8 cellular contexts compared by ENCODE assay signal in the genomic region with DNA sequence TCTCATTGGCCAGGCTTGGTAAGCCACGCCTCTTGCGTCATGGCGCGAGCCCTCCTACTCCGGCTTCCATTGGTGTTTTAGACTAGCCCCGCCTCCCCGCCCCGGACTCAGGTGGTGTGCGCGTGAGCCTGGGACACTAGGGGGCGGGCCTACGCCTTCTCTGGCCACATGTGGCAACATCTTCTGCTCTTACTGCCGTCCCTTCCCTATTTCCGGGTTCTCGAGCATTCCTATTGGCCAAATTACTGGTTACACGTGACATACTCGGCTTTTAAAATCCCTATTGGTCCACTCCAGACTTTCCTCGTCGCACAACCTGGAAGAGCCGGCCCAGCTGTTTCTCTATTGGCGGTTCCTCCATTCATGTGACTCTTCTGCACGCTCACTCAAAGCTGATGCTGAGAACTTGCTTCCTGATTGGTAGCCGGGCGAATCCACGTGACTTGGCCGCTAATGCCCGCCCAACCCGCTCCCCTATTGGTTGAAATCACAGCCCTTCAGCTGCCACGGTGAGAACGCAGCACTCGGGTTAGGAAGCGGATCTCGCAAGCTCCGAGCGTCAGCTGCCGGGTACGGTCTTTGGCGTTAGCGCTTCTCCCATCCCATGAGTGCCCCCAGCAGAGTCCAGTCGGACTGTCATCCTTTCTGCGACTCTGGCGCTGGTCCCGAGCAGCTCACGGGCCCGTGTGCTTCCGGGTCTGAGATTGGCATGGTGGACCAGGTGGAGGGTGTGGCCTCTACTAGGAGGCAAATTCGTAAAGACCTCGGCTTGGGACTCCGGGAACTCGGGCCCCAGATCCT. TPM values are rescaled to one million over a fixed set of nuclear protein-coding genes. Genes with fewer than 3 reads are reported as not detected.
DNase-seq lines count a peak whose midpoint lies in the region; ATAC-seq and TF ChIP-seq lines count a peak whose summit lies in the region.

A gene with protein sequence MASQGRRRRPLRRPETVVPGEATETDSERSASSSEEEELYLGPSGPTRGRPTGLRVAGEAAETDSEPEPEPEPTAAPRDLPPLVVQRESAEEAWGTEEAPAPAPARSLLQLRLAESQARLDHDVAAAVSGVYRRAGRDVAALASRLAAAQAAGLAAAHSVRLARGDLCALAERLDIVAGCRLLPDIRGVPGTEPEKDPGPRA (plus strand): TSS at position 523 of the 801 bp plus-strand sequence. CDS start 513 bp downstream, outside the sequence.

- CTCF ChIA-PET in RWPE1 (lab: Yijun Ruan, JAX), result interaction anchor here (0.5 to 0.6 kb wide), 3 partner anchors 11 to 105 kb away, joined by 3 to 5 read pairs (median 4); no protein-coding TSS in a partner anchor

- peak within 1 kb of the TSS; percentile 79 for H3K4me3 ChIP-seq in LNCaP clone FGC (ENCODE audit: low read depth, low read length)
- H3K4me3 ChIP-seq in fibroblast of mammary gland (ENCODE audit: control insufficient read depth, low read depth, low read length), result peak within 1 kb of the TSS; percentile 96

- H3K9me3 Mint-ChIP-seq in activated T-helper 17 cell treated with anti-CD3 and anti-CD28 coated beads, Interleukin-2, amount 50 U/mL, for 72 hours, result no peaks in the 10 kb centered on the region
- no peaks in the 10 kb centered on the region for H3K9me3 Mint-ChIP-seq in naive thymus-derived CD8-positive, alpha-beta T cell

- H3K4me1 Mint-ChIP-seq in activated T-helper 17 cell treated with anti-CD3 and anti-CD28 coated beads, Interleukin-2, amount 50 U/mL, for 72 hours, result peaks cover 19% of the 10 kb centered on the region
- H3K4me1 Mint-ChIP-seq in naive thymus-derived CD8-positive, alpha-beta T cell, result peaks cover 16 to 59% (median 51%) of the 10 kb centered on the region in 4 donors

- POLR2A ChIA-PET in RWPE1 (lab: Yijun Ruan, JAX; ENCODE audit: low non-redundant PET), result interaction anchor here (0.9 to 1.3 kb wide), 3 partner anchors 14 to 86 kb away, joined by 3 to 4 read pairs (median 3); partner anchors contain the start of gene PPP1R37
- POLR2A ChIA-PET in naive thymus-derived CD8-positive, alpha-beta T cell (lab: Charles Lee), result interaction anchor here (0.6 to 2.7 kb wide), 18 partner anchors 9 to 724 kb away, joined by 3 to 25 read pairs (median 6); partner anchors contain the start of genes CLASRP, CLPTM1, GEMIN7 and MYPOP

- peak within 1 kb of the TSS; percentile 82 for H3K4me3 Mint-ChIP-seq in activated T-helper 17 cell treated with anti-CD3 and anti-CD28 coated beads, Interleukin-2, amount 50 U/mL, for 72 hours
- H3K4me3 Mint-ChIP-seq in naive thymus-derived CD8-positive, alpha-beta T cell, result peak within 1 kb of the TSS; percentile 88 to 100 (median 94)

- peak within 1 kb of the TSS; percentile 88 for H3K27ac Mint-ChIP-seq in activated T-helper 17 cell treated with anti-CD3 and anti-CD28 coated beads, Interleukin-2, amount 50 U/mL, for 72 hours
- H3K27ac Mint-ChIP-seq in naive thymus-derived CD8-positive, alpha-beta T cell, result peak within 1 kb of the TSS; percentile 93 to 99 (median 96)

- peaks cover 19% of the 10 kb centered on the region for H3K36me3 Mint-ChIP-seq in activated T-helper 17 cell treated with anti-CD3 and anti-CD28 coated beads, Interleukin-2, amount 50 U/mL, for 72 hours (ENCODE audit: low read depth)
- H3K36me3 Mint-ChIP-seq in naive thymus-derived CD8-positive, alpha-beta T cell, result peaks cover 0 to 18% (median 2%) of the 10 kb centered on the region in 3 donors

- peak; percentile 20 for TF ChIP-seq CTCF in LNCaP clone FGC (IDR thresholded peaks at IDR 0.05; ENCODE audit: control insufficient read depth, extremely low read depth, insufficient read depth)
- TF ChIP-seq CTCF in RWPE1 (conservative IDR thresholded peaks at IDR 0.05; ENCODE audit: low read depth), result peak; percentile 30; the same call in 1 of the 2 replicates
- TF ChIP-seq CTCF in fibroblast of mammary gland (conservative IDR thresholded peaks at IDR 0.05; ENCODE audit: control insufficient read depth, insufficient read depth, low read depth, low read length), result peak; percentile 10

- no peaks in the 10 kb centered on the region for H3K27me3 Mint-ChIP-seq in activated T-helper 17 cell treated with anti-CD3 and anti-CD28 coated beads, Interleukin-2, amount 50 U/mL, for 72 hours
- H3K27me3 Mint-ChIP-seq in naive thymus-derived CD8-positive, alpha-beta T cell, result no peaks in the 10 kb centered on the region

- peak within 1 kb of the TSS; percentile 93 for H3K27ac ChIP-seq in RWPE1

- DNase-seq in ELF-1 (ENCODE audit: low read depth, low spot score) (peak; percentile 100), GOT3 (lab: John Stamatoyannopoulos, UW) (peak; percentile 98), LNCaP clone FGC (ENCODE audit: low read depth) (peak; percentile 99), RWPE1 (ENCODE audit: low spot score) (peak; percentile 99), fibroblast of mammary gland (ENCODE audit: low read depth) (peak; percentile 100)
- peak; percentile 96 to 100 (median 100) for DNase-seq in naive thymus-derived CD8-positive, alpha-beta T cell
- DNase-seq in stimulated activated naive CD4-positive, alpha-beta T cell (lab: John Stamatoyannopoulos, UW), result peak; percentile 97 to 100 (median 100)

- peak; percentile 89 for ATAC-seq in activated T-helper 17 cell treated with anti-CD3 and anti-CD28 coated beads, Interleukin-2, amount 50 U/mL, for 72 hours (replicated peaks)
- peak; percentile 85 to 86 for ATAC-seq in naive thymus-derived CD8-positive, alpha-beta T cell

RNA-seq across cellular contexts. Expression of the gene that starts here (rescaled TPM):
- total RNA-seq in activated T-helper 17 cell treated with anti-CD3 and anti-CD28 coated beads, Interleukin-2, amount 50 U/mL, for 72 hours, result 10 to 100 TPM; 13.9 to 16.7 TPM
- 10 to 100 TPM; 21.2 to 22.5 TPM for total RNA-seq in naive thymus-derived CD8-positive, alpha-beta T cell
- polyA plus RNA-seq in naive thymus-derived CD8-positive, alpha-beta T cell, result 10 to 100 TPM in 1 of 3 donors, 1 to 10 TPM in 2; 8.4 to 14.4 (median 9.7) TPM

Comparison
In these comparisons a context has a peak if more than half of its experiments do, and no peak if none do; other contexts are left out.
1. Peak in every context shown above with its lines: DNase-seq, ATAC-seq, H3K4me3 ChIP-seq and H3K27ac ChIP-seq.